Comparison of ENCODE assay signal across 17 cellular contexts in the genomic region with DNA sequence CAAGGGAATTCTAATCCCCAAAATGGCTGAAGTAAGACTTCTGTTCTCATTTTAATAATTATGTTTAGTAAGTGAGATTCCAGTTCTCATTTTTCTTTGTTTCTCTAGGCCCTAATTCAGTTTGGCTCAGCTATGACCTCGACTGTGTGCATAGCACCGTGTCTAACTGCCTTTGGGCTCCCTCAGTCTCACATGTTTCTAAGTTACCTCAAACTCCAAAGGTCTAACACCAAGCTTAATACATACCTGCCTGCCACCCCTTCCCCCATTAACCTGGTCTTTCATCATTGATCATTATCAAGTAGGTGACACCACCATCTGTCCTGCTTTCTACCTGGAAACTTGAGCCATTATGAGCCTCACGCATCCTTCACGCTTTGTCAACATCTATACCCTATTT.
"Had no signal": no experiment of that assay in that cellular context is flagged by ENCODE, and none has a peak within 500 bp of the region (broad histone marks: within the 10 kb centered on the region; RNA-seq: fewer than 3 reads in every experiment).

No MANE protein-coding gene starts in this region.

- H3K27me3 ChIP-seq: esophagus squamous epithelium, gastroesophageal sphincter, stomach, transverse colon had no signal

- DNase-seq: esophagus squamous epithelium; foreskin fibroblast; glutamatergic neuron; immature natural killer cell; left colon; mammary epithelial cell; natural killer cell; posterior cingulate gyrus; right cardiac atrium; small intestine; stimulated activated CD4-positive, alpha-beta T cell treated with anti-CD3 and anti-CD28 coated beads, Interleukin-12 subunit alpha, Interleukin-12 subunit beta, amount 100 ng/mL, for 4 hours; stimulated activated naive CD4-positive, alpha-beta T cell; stomach; substantia nigra; transverse colon had no signal

- H3K9me3 ChIP-seq: esophagus squamous epithelium, gastroesophageal sphincter, stomach, thoracic aorta, transverse colon had no signal

- H3K27ac ChIP-seq: esophagus squamous epithelium, gastroesophageal sphincter, thoracic aorta, transverse colon had no signal

- H3K36me3 ChIP-seq: esophagus squamous epithelium, stomach, transverse colon had no signal

- H3K4me3 ChIP-seq: esophagus squamous epithelium, gastroesophageal sphincter, stomach, thoracic aorta, transverse colon had no signal
